In genomic region chr7:38331862-38332595, GRCh38 we compare ENCODE assay signal across 7 cellular contexts.
A peak's percentile ranks its signal among the peaks of the same experiment; 100 is the strongest.
DNase-seq lines count a peak whose midpoint lies in the region; ATAC-seq, FAIRE-seq and TF ChIP-seq lines count a peak whose summit lies in the region.
"Not testable (repeated sequence)": the region's sequence is repeated elsewhere in the genome, so short reads cannot be mapped to it uniquely, and the experiment has no call there.

No MANE protein-coding gene starts in this region.

- not testable (repeated sequence) for H3K9me3 ChIP-seq in Loucy (ENCODE audit: insufficient read depth, low read depth, low read length)

- not testable (repeated sequence) for H3K36me3 ChIP-seq in Loucy (ENCODE audit: insufficient read depth, low read length); bronchial epithelial cell (ENCODE audit: control insufficient read depth, insufficient read depth, low read length)

- not testable (repeated sequence) for H3K79me2 ChIP-seq in Loucy (ENCODE audit: insufficient read depth, low read length)

- FAIRE-seq in bronchial epithelial cell (lab: Jason Lieb, UNC): not testable (repeated sequence)

- H3K27ac Mint-ChIP-seq in T-cell (peak overlapping the region; percentile 89 to 90), immature natural killer cell (peak overlapping the region; percentile 93 to 98 (median 94)), nephron progenitor cell (peak overlapping the region; percentile 71)
- peak overlapping the region; percentile 77 for H3K27ac Mint-ChIP-seq in activated T-cell treated with anti-CD3 and anti-CD28 coated beads, Interleukin-2, amount 50 U/mL, for 24 hours

- POLR2A ChIA-PET in T-cell (lab: Charles Lee): not testable (repeated sequence)

- H3K27me3 ChIP-seq in Loucy (ENCODE audit: insufficient read depth, low read length, poor library complexity, severe bottlenecking); bronchial epithelial cell (ENCODE audit: control insufficient read depth, insufficient read depth, low read length): not testable (repeated sequence)

- H3K27me3 Mint-ChIP-seq in T-cell; activated T-cell treated with anti-CD3 and anti-CD28 coated beads, Interleukin-2, amount 50 U/mL, for 24 hours; nephron progenitor cell (ENCODE audit: low read depth, poor library complexity): not testable (repeated sequence)
- peaks cover 2 to 12% (median 3%) of the 10 kb centered on the region in 3 donors for H3K27me3 Mint-ChIP-seq in immature natural killer cell (ENCODE audit: low read depth in 3 of 3)

- DNase-seq in ELF-1 (ENCODE audit: low read depth, low spot score) (peak; percentile 68), bronchial epithelial cell (ENCODE audit: low read depth) (peak; percentile 18)
- not testable (repeated sequence) for DNase-seq in T-cell; activated T-cell treated with anti-CD3 and anti-CD28 coated beads, Interleukin-2, amount 50 U/mL, for 24 hours; immature natural killer cell; nephron progenitor cell

- H3K9me3 Mint-ChIP-seq in T-cell; activated T-cell treated with anti-CD3 and anti-CD28 coated beads, Interleukin-2, amount 50 U/mL, for 24 hours; immature natural killer cell; nephron progenitor cell: not testable (repeated sequence)

- peaks cover 36% of the 10 kb centered on the region for H3K4me1 ChIP-seq in Loucy (ENCODE audit: insufficient read depth, low read length, poor library complexity, severe bottlenecking)

- H2AFZ ChIP-seq in Loucy (ENCODE audit: low read length): not testable (repeated sequence)

- peak overlapping the region; percentile 60 for H3K4me2 ChIP-seq in Loucy (ENCODE audit: low read depth, low read length, poor library complexity, severe bottlenecking)

- peak overlapping the region; percentile 45 to 62 (median 62) for H3K4me3 Mint-ChIP-seq in T-cell
- H3K4me3 Mint-ChIP-seq in activated T-cell treated with anti-CD3 and anti-CD28 coated beads, Interleukin-2, amount 50 U/mL, for 24 hours: peak overlapping the region; percentile 29
- H3K4me3 Mint-ChIP-seq in immature natural killer cell: peak overlapping the region; percentile 92 to 99 (median 95)
- not testable (repeated sequence) for H3K4me3 Mint-ChIP-seq in nephron progenitor cell

- not testable (repeated sequence) for H3K36me3 Mint-ChIP-seq in T-cell; activated T-cell treated with anti-CD3 and anti-CD28 coated beads, Interleukin-2, amount 50 U/mL, for 24 hours (ENCODE audit: low read depth); nephron progenitor cell (ENCODE audit: low read depth)
- H3K36me3 Mint-ChIP-seq in immature natural killer cell: peaks cover 29 to 65% (median 32%) of the 10 kb centered on the region in 3 donors

- H3K4me3 ChIP-seq in Loucy (ENCODE audit: low read length, poor library complexity, severe bottlenecking): peak overlapping the region; percentile 43
- not testable (repeated sequence) for H3K4me3 ChIP-seq in bronchial epithelial cell (ENCODE audit: low read depth, low read length)

- not testable (repeated sequence) for H4K20me1 ChIP-seq in Loucy (ENCODE audit: insufficient read depth, low read length, poor library complexity, severe bottlenecking)

- not testable (repeated sequence) for H3F3A ChIP-seq in Loucy (ENCODE audit: low read depth)

- not testable (repeated sequence) for TF ChIP-seq CTCF in Loucy (conservative IDR thresholded peaks at IDR 0.05; ENCODE audit: low read length); bronchial epithelial cell (IDR thresholded peaks at IDR 0.05; ENCODE audit: insufficient read depth, low read length, severe bottlenecking); nephron progenitor cell (IDR thresholded peaks at IDR 0.05)

- peaks cover 45 to 63% (median 50%) of the 10 kb centered on the region in 3 donors for H3K4me1 Mint-ChIP-seq in T-cell
- H3K4me1 Mint-ChIP-seq in activated T-cell treated with anti-CD3 and anti-CD28 coated beads, Interleukin-2, amount 50 U/mL, for 24 hours (ENCODE audit: low read depth): peaks cover 52% of the 10 kb centered on the region
- peaks cover 75 to 84% of the 10 kb centered on the region in 2 donors for H3K4me1 Mint-ChIP-seq in immature natural killer cell
- H3K4me1 Mint-ChIP-seq in nephron progenitor cell: peaks cover 44% of the 10 kb centered on the region

- ATAC-seq in T-cell (replicated peaks in 1 of 4): not testable (repeated sequence)

- peak overlapping the region; percentile 39 for H3K9ac ChIP-seq in Loucy (ENCODE audit: low read depth, low read length, poor library complexity, severe bottlenecking)

- CTCF ChIA-PET in T-cell (lab: Charles Lee): interaction anchor here (0.7 to 2.1 kb wide), 19 partner anchors 9 to 1625 kb away, joined by 3 to 17 read pairs (median 5); no protein-coding TSS in a partner anchor

- not testable (repeated sequence) for H3K9me2 ChIP-seq in Loucy (replicated peaks; ENCODE audit: low read depth, low read length)
